ENCODE assay signal across 2 cellular contexts in genomic region chr14:77028384-77029246, GRCh38.
A peak's percentile ranks its signal among the peaks of the same experiment; 100 is the strongest.
TF ChIP-seq lines count a peak whose summit lies in the region.

TSS of gene IRF2BPL (minus strand) at chr14:77028708. CDS start at chr14:77027792, 916 bp downstream.

TF ChIP-seq in A549, 52 proteins besides CTCF, POLR2A, EP300 and RAD21 (continued from another document):
- TF ChIP-seq HMGXB4 (CRISPR knock-in tag; IDR thresholded peaks at IDR 0.05; ENCODE audit: borderline replicate concordance) (no peak), MYC (IDR thresholded peaks at IDR 0.05; ENCODE audit: borderline replicate concordance, low read length) (peak; percentile 85), SMC3 (IDR thresholded peaks at IDR 0.05) (peak; percentile 47; the same call in 2 of the 3 replicates), E2F6 (IDR thresholded peaks at IDR 0.05; ENCODE audit: borderline replicate concordance, low read depth) (0 out of 2 replicates have a peak, but pooled peaks have one; percentile 40), HOXA7 (CRISPR knock-in tag; IDR thresholded peaks at IDR 0.05) (no peak), JUN (IDR thresholded peaks at IDR 0.05) (peak; percentile 95 to 96; a peak in 4 of 5 replicates), TFCP2L1 (CRISPR knock-in tag; IDR thresholded peaks at IDR 0.05) (no peak), EHMT2 (IDR thresholded peaks at IDR 0.05; ENCODE audit: low read depth) (no peak), ZFP36 (IDR thresholded peaks at IDR 0.05; ENCODE audit: borderline replicate concordance, partially characterized antibody) (no peak), HOXB5 (CRISPR knock-in tag; IDR thresholded peaks at IDR 0.05) (0 out of 2 replicates have a peak, but pooled peaks have one; percentile 44), POLR2AphosphoS2 (conservative IDR thresholded peaks at IDR 0.05; ENCODE audit: low read length) (no peak), HEYL (CRISPR knock-in tag; IDR thresholded peaks at IDR 0.05) (no peak), RNF2 (IDR thresholded peaks at IDR 0.05; ENCODE audit: borderline replicate concordance, low read depth) (no peak), CBX2 (IDR thresholded peaks at IDR 0.05; ENCODE audit: borderline replicate concordance, low read depth) (no peak), FOSB (CRISPR knock-in tag; IDR thresholded peaks at IDR 0.05) (no peak), SREBF2 (IDR thresholded peaks at IDR 0.05) (no peak), BHLHE40 (IDR thresholded peaks at IDR 0.05; ENCODE audit: low read depth, low read length) (peak; percentile 1; the same call in 1 of the 2 replicates)

TF ChIP-seq in K562, 482 proteins besides CTCF, POLR2A, EP300 and RAD21 (continued from another document and continues in another):
- TF ChIP-seq POLR2H (tag; IDR thresholded peaks at IDR 0.05; ENCODE audit: low read depth), result peak; percentile 55
- TF ChIP-seq RUNX1 (IDR thresholded peaks at IDR 0.05; ENCODE audit: low read depth), result no peak
- TF ChIP-seq SIN3A (IDR thresholded peaks at IDR 0.05; ENCODE audit: borderline replicate concordance in 2 of 2, control insufficient read depth in 1 of 2, low read depth in 2 of 2, low read length in 2 of 2), result no peak
- TF ChIP-seq TBP (optimal IDR thresholded peaks at IDR 0.05; ENCODE audit: low read depth, low read length), result peak; percentile 48
- peak; percentile 53 for TF ChIP-seq L3MBTL2 (IDR thresholded peaks at IDR 0.05)
- TF ChIP-seq MAFF (IDR thresholded peaks at IDR 0.05; ENCODE audit: low read length), result no peak
- no peak for TF ChIP-seq MIER1 (IDR thresholded peaks at IDR 0.05; ENCODE audit: low read depth)
- peak; percentile 70 for TF ChIP-seq HMGN3 (IDR thresholded peaks at IDR 0.05; ENCODE audit: borderline replicate concordance, extremely low read depth, insufficient read length, low read depth, low read length)
- TF ChIP-seq HLTF (IDR thresholded peaks at IDR 0.05), result no peak
- no peak for TF ChIP-seq USF2 (CRISPR knock-in tag; IDR thresholded peaks at IDR 0.05)
- no peak for TF ChIP-seq CBFA2T3 (IDR thresholded peaks at IDR 0.05)
- TF ChIP-seq ZNF274 (IDR thresholded peaks at IDR 0.05; ENCODE audit: borderline replicate concordance, low read depth, low read length), result no peak
- peak; percentile 42; the same call in 1 of the 2 replicates for TF ChIP-seq CHD2 (IDR thresholded peaks at IDR 0.05; ENCODE audit: low read depth, low read length)
- TF ChIP-seq ZNF280B (CRISPR knock-in tag; IDR thresholded peaks at IDR 0.05), result no peak
- TF ChIP-seq MECOM (CRISPR knock-in tag; IDR thresholded peaks at IDR 0.05), result no peak
- TF ChIP-seq YY1 (IDR thresholded peaks at IDR 0.05; ENCODE audit: borderline replicate concordance in 1 of 3, control insufficient read depth in 1 of 3, extremely low read depth in 1 of 3, insufficient read depth in 3 of 3, insufficient read length in 1 of 3, insufficient replicate concordance in 2 of 3, low read depth in 1 of 3, low read length in 2 of 3), result peak in 2 of 3 experiments; percentile 34 to 68
- no peak for TF ChIP-seq TCF15 (CRISPR knock-in tag; IDR thresholded peaks at IDR 0.05)
- TF ChIP-seq ZNF584 (CRISPR knock-in tag; IDR thresholded peaks at IDR 0.05; ENCODE audit: low read depth), result no peak; the same call in 1 of the 2 replicates
- peak in 1 of 3 experiments; percentile 56; a peak in 2 of 6 replicates for TF ChIP-seq ZBTB11 (CRISPR knock-in tag; IDR thresholded peaks at IDR 0.05)
- no peak for TF ChIP-seq HNRNPH1 (optimal IDR thresholded peaks at IDR 0.05; ENCODE audit: low read depth, low read length)
- TF ChIP-seq CEBPG (CRISPR knock-in tag; IDR thresholded peaks at IDR 0.05), result no peak
- no peak for TF ChIP-seq CEBPG (tag; conservative IDR thresholded peaks at IDR 0.05 in 1 of 2, IDR thresholded peaks at IDR 0.05 in 1 of 2)
- no peak for TF ChIP-seq THRA (IDR thresholded peaks at IDR 0.05)
- TF ChIP-seq FOSL1 (tag; conservative IDR thresholded peaks at IDR 0.05), result 0 out of 2 replicates have a peak, but pooled peaks have one; percentile 28
- TF ChIP-seq SP2 (IDR thresholded peaks at IDR 0.05; ENCODE audit: extremely low read depth, low read depth, low read length, poor library complexity, severe bottlenecking), result no peak
- TF ChIP-seq KDM2B (CRISPR knock-in tag; IDR thresholded peaks at IDR 0.05), result no peak
- TF ChIP-seq THRAP3 (IDR thresholded peaks at IDR 0.05; ENCODE audit: borderline replicate concordance), result no peak
- no peak for TF ChIP-seq ZBTB43 (CRISPR knock-in tag; IDR thresholded peaks at IDR 0.05)
- TF ChIP-seq ZBTB9 (CRISPR knock-in tag; IDR thresholded peaks at IDR 0.05), result no peak
- no peak for TF ChIP-seq ZNF449 (CRISPR knock-in tag; IDR thresholded peaks at IDR 0.05)
- no peak for TF ChIP-seq HMBOX1 (IDR thresholded peaks at IDR 0.05)
- TF ChIP-seq EZH2 (IDR thresholded peaks at IDR 0.05; ENCODE audit: borderline replicate concordance, low read depth, low read length), result no peak
- TF ChIP-seq CREM (IDR thresholded peaks at IDR 0.05; ENCODE audit: low read depth), result peak; percentile 93
- no peak for TF ChIP-seq ZMIZ1 (IDR thresholded peaks at IDR 0.05; ENCODE audit: low read depth in 2 of 2, low read length in 2 of 2)
- TF ChIP-seq SOX6 (IDR thresholded peaks at IDR 0.05), result no peak
- no peak for TF ChIP-seq HDAC8 (tag; IDR thresholded peaks at IDR 0.05)
- no peak for TF ChIP-seq ZKSCAN1 (IDR thresholded peaks at IDR 0.05; ENCODE audit: low read depth, low read length)
- TF ChIP-seq MBD2 (IDR thresholded peaks at IDR 0.05; ENCODE audit: borderline replicate concordance, low read depth), result no peak
- no peak for TF ChIP-seq PRPF4 (IDR thresholded peaks at IDR 0.05; ENCODE audit: insufficient read depth, low read depth, low read length, poor library complexity, severe bottlenecking)
- peak; percentile 75 to 88 for TF ChIP-seq FOXK2 (conservative IDR thresholded peaks at IDR 0.05 in 1 of 2, IDR thresholded peaks at IDR 0.05 in 1 of 2; ENCODE audit: low read depth in 2 of 2)
- no peak for TF ChIP-seq DMBX1 (CRISPR knock-in tag; IDR thresholded peaks at IDR 0.05; ENCODE audit: borderline replicate concordance)
